ENCODE assay signal across 27 cellular contexts in genomic region chr14:32361674-32362073, GRCh38. TPM values are rescaled to one million over a fixed set of nuclear protein-coding genes. Genes with fewer than 3 reads are reported as not detected.
"Had no signal": no experiment of that assay in that cellular context is flagged by ENCODE, and none has a peak within 500 bp of the region (broad histone marks: within the 10 kb centered on the region; RNA-seq: fewer than 3 reads in every experiment).

No MANE protein-coding gene starts in this region.

- H3K27me3 ChIP-seq: colonic mucosa, esophagus squamous epithelium, gastroesophageal sphincter, heart left ventricle, hepatocyte had no signal

- H3K27ac Mint-ChIP-seq: dendritic cell treated with granulocyte-macrophage colony-stimulating factor and Interleukin-4, amounts not matched to agents 40 ng/mL and 50 ng/mL, for 4 days; effector memory CD8-positive, alpha-beta T cell; endodermal cell; immature natural killer cell; mesothelial cell of epicardium; naive B cell had no signal

- H3K4me1 ChIP-seq: colonic mucosa, lower lobe of right lung had no signal

- H3K4me3 ChIP-seq: colonic mucosa, esophagus squamous epithelium, gastroesophageal sphincter, heart left ventricle, hepatocyte, left ventricle myocardium inferior, lower lobe of right lung, mucosa of descending colon had no signal

- H3K79me2 ChIP-seq: hepatocyte had no signal

- H3K27ac ChIP-seq: colonic mucosa, epithelial cell of prostate, esophagus squamous epithelium, gastroesophageal sphincter, heart left ventricle, hepatocyte, left ventricle myocardium inferior, lower lobe of right lung had no signal

- H3K4me2 ChIP-seq: hepatocyte had no signal

- H2AFZ ChIP-seq: hepatocyte had no signal

- H3K4me1 Mint-ChIP-seq: immature natural killer cell had no signal

- ATAC-seq: effector memory CD8-positive, alpha-beta T cell; esophagus mucosa; gastroesophageal sphincter; heart left ventricle; left colon; left lobe of liver; lower lobe of right lung; mucosa of descending colon had no signal

- H3K27me3 Mint-ChIP-seq: dendritic cell treated with granulocyte-macrophage colony-stimulating factor and Interleukin-4, amounts not matched to agents 40 ng/mL and 50 ng/mL, for 4 days had no signal

- H3K9me3 ChIP-seq: colonic mucosa, esophagus squamous epithelium, gastroesophageal sphincter, heart left ventricle, left ventricle myocardium inferior, lower lobe of right lung, mucosa of descending colon had no signal

- H3K36me3 ChIP-seq: colonic mucosa, esophagus squamous epithelium, gastroesophageal sphincter, heart left ventricle, left ventricle myocardium inferior, lower lobe of right lung had no signal

- H3K36me3 Mint-ChIP-seq: immature natural killer cell, mesothelial cell of epicardium, naive B cell had no signal

- H3K9me3 Mint-ChIP-seq: dendritic cell treated with granulocyte-macrophage colony-stimulating factor and Interleukin-4, amounts not matched to agents 40 ng/mL and 50 ng/mL, for 4 days; endodermal cell; mesothelial cell of epicardium; naive B cell had no signal

- DNase-seq: colonic mucosa; cortex of kidney; effector CD8-positive, alpha-beta T cell; effector memory CD8-positive, alpha-beta T cell; endodermal cell; erythroblast; esophagus squamous epithelium; foreskin fibroblast; heart left ventricle; hypothalamus; immature natural killer cell; islet precursor cell; kidney; kidney glomerular epithelial cell; left colon; left ventricle myocardium inferior; lower lobe of right lung; mesenchymal stem cell; mucosa of descending colon; naive B cell had no signal

- H3K4me3 Mint-ChIP-seq: dendritic cell treated with granulocyte-macrophage colony-stimulating factor and Interleukin-4, amounts not matched to agents 40 ng/mL and 50 ng/mL, for 4 days; effector memory CD8-positive, alpha-beta T cell; endodermal cell; immature natural killer cell; mesothelial cell of epicardium; naive B cell had no signal

RNA-seq across cellular contexts. Expression of gene AKAP6, which starts 32.6 kb away (rescaled TPM):
- polyA plus RNA-seq: immature natural killer cell had no signal
